15 cellular contexts compared by ENCODE assay signal in the genomic region with DNA sequence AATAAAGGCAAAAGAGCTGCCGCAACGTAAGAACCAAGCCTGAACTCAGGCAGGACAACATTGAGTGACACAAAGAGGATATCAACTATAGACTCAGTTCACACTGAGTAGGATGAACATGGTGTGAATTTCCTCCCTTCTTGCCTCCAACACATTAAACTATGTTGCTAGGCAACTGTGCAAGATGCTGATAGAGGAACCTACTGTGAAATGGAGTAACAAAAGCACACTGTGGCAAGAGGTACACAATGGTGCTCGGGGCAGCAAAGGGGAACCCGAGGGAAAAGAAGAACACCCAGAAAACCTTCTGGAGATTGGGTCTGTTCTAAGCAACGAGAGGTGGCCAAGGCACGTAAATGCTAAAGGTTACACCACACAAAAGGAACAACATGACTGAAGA. TPM values are rescaled to one million over a fixed set of nuclear protein-coding genes. Genes with fewer than 3 reads are reported as not detected.
DNase-seq lines count a peak whose midpoint lies in the region; TF ChIP-seq lines count a peak whose summit lies in the region.
"Had no signal": no experiment of that assay in that cellular context is flagged by ENCODE, and none has a peak within 500 bp of the region (broad histone marks: within the 10 kb centered on the region; RNA-seq: fewer than 3 reads in every experiment).

No MANE protein-coding gene starts in this region.

- H2AFZ ChIP-seq in trophoblast cell (ENCODE audit: insufficient read depth, low read length, poor library complexity) = no peak overlapping the region

- DNase-seq in NOMO-1 (lab: John Stamatoyannopoulos, UW; ENCODE audit: unreplicated experiment in 2 of 2) = peak; percentile 18 to 54
- DNase-seq in NOMO-1 treated with dmso at 0.1 percent for 144 hours (lab: John Stamatoyannopoulos, UW; ENCODE audit: unreplicated experiment) = no peak
- DNase-seq in Kasumi-1 (lab: John Stamatoyannopoulos, UW) = peak; percentile 38 to 44
- no peak for DNase-seq in ascending aorta (ENCODE audit: low spot score in 2 of 2)
- DNase-seq in trophoblast cell = no peak
- DNase-seq in stimulated activated naive CD4-positive, alpha-beta T cell (lab: John Stamatoyannopoulos, UW) = no peak
- no peak for DNase-seq in central memory CD4-positive, alpha-beta T cell
- DNase-seq in sigmoid colon = no peak
- DNase-seq: foreskin keratinocyte; kidney glomerular epithelial cell; NCI-H345; posterior cingulate gyrus; stimulated activated CD4-positive, alpha-beta T cell treated with anti-CD3 and anti-CD28 coated beads, Interleukin-4, amount 100 ng/mL, for 24 hours; thyroid gland had no signal

- H3K79me2 ChIP-seq in trophoblast cell (ENCODE audit: control insufficient read depth, insufficient read depth, low read length, poor library complexity) = peaks cover 2% of the 10 kb centered on the region

- no peak overlapping the region for H2BK12ac ChIP-seq in trophoblast cell (ENCODE audit: low read length)

- peaks cover 3% of the 10 kb centered on the region for H3K79me1 ChIP-seq in trophoblast cell (ENCODE audit: low read length)

- no peak overlapping the region for H2BK5ac ChIP-seq in trophoblast cell (ENCODE audit: low read depth, low read length, poor library complexity)

- TF ChIP-seq CTCF in ascending aorta (IDR thresholded peaks at IDR 0.05) = no peak
- TF ChIP-seq CTCF in sigmoid colon (IDR thresholded peaks at IDR 0.05) = no peak

- no CpG with 5 or more reads among the region's 6 CpGs for WGBS in trophoblast cell (ENCODE audit: extremely low coverage, insufficient coverage, insufficient read length)
- WGBS in sigmoid colon, 2 donors = 72 to 93% methylated on average over 6 of the region's 6 CpGs

- H3K23ac ChIP-seq in trophoblast cell (ENCODE audit: low read length) = peak overlapping the region; percentile 7

- H3K4me2 ChIP-seq in trophoblast cell (ENCODE audit: low read length) = no peak overlapping the region
- H3K4me2 ChIP-seq: A549 had no signal

- no peak overlapping the region for H4K91ac ChIP-seq in trophoblast cell (ENCODE audit: low read depth, low read length)

- no peak overlapping the region for H4K12ac ChIP-seq in trophoblast cell (ENCODE audit: low read depth, low read length)

- no peak for TF ChIP-seq POLR2A in sigmoid colon (IDR thresholded peaks at IDR 0.05)

- H3K4me3 ChIP-seq in ascending aorta (no peak overlapping the region), trophoblast cell (ENCODE audit: low read depth, low read length) (no peak overlapping the region), sigmoid colon (no peak overlapping the region)
- H3K4me3 ChIP-seq: A549, thyroid gland had no signal

- peak overlapping the region; percentile 0 for H3K4ac ChIP-seq in trophoblast cell (ENCODE audit: low read depth, low read length)

- H3K18ac ChIP-seq in trophoblast cell (ENCODE audit: low read length) = no peak overlapping the region

- TF ChIP-seq EP300 in sigmoid colon (IDR thresholded peaks at IDR 0.05) = no peak

- intact Hi-C loops in ascending aorta (cut with DNase I) = loop anchor here (5.0 kb wide), 1 partner anchor 36 kb away; the partner anchor contains the start of gene GRB2
- intact Hi-C loops in sigmoid colon (cut with DNase I) = loop anchor here (5.0 kb wide), 1 partner anchor 39 kb away; no protein-coding TSS in a partner anchor

- H4K8ac ChIP-seq in trophoblast cell (ENCODE audit: low read depth, low read length) = no peak overlapping the region

- H3K27ac ChIP-seq in ascending aorta = peak overlapping the region; percentile 59 to 82
- no peak overlapping the region for H3K27ac ChIP-seq in trophoblast cell (ENCODE audit: low read depth, low read length)
- peak overlapping the region in 2 of 4 donors; percentile 59 to 75 for H3K27ac ChIP-seq in sigmoid colon
- H3K27ac ChIP-seq: A549, foreskin keratinocyte, thyroid gland had no signal

- H3K9me3 ChIP-seq in ascending aorta (no peaks in the 10 kb centered on the region), trophoblast cell (ENCODE audit: insufficient read depth, low read depth, low read length) (no peaks in the 10 kb centered on the region), sigmoid colon (no peaks in the 10 kb centered on the region)
- H3K9me3 ChIP-seq: A549, thyroid gland had no signal

- H3K27me3 ChIP-seq in ascending aorta (no peaks in the 10 kb centered on the region), trophoblast cell (ENCODE audit: insufficient read depth, low read length) (no peaks in the 10 kb centered on the region), sigmoid colon (no peaks in the 10 kb centered on the region)
- H3K27me3 ChIP-seq: foreskin keratinocyte, thyroid gland had no signal

- H3K4me1 ChIP-seq in ascending aorta = peaks cover 3 to 32% of the 10 kb centered on the region in 2 donors
- H3K4me1 ChIP-seq in trophoblast cell (ENCODE audit: control insufficient read depth in 1 of 2, insufficient read depth in 2 of 2, low read length in 2 of 2) = peaks cover 2 to 5% of the 10 kb centered on the region in 2 experiments
- H3K4me1 ChIP-seq in sigmoid colon = peaks cover 0 to 53% (median 31%) of the 10 kb centered on the region in 4 donors

- H3K14ac ChIP-seq in trophoblast cell (ENCODE audit: low read length) = no peak overlapping the region

- no peak overlapping the region for H2AK5ac ChIP-seq in trophoblast cell (ENCODE audit: low read length)

- no peak overlapping the region for H2BK120ac ChIP-seq in trophoblast cell (ENCODE audit: insufficient read depth, low read length, poor library complexity)

- no peak overlapping the region for H3K9ac ChIP-seq in trophoblast cell (ENCODE audit: low read length)

- H3K36me3 ChIP-seq in ascending aorta = peaks cover 5 to 8% of the 10 kb centered on the region in 2 donors
- H3K36me3 ChIP-seq in trophoblast cell (ENCODE audit: control insufficient read depth in 1 of 2, insufficient read depth in 2 of 2, low read length in 2 of 2) = peaks cover 0 to 2% of the 10 kb centered on the region in 2 experiments
- H3K36me3 ChIP-seq in sigmoid colon = no peaks in the 10 kb centered on the region
- H3K36me3 ChIP-seq: thyroid gland had no signal

RNA-seq across cellular contexts. Expression of gene GRB2, which starts 34.1 kb away (rescaled TPM):
- total RNA-seq in ascending aorta = 65.7 TPM
- polyA plus RNA-seq in trophoblast cell (2013) = 120 and 126 TPM in 2 replicates
- 100 to 1,000 TPM in 1 of 4 donors, 10 to 100 TPM in 3; 75.3 to 103 (median 84.4) TPM for total RNA-seq in sigmoid colon
- 10 to 100 TPM; 56.5 to 94.4 (median 77.4) TPM for polyA plus RNA-seq in sigmoid colon

Comparison
In these comparisons a context has a peak if more than half of its experiments do, and no peak if none do; other contexts are left out.
1. DNase-seq: peak in NOMO-1 (2 of 2) and Kasumi-1 (2 of 2); none in NOMO-1 treated with dmso at 0.1 percent for 144 hours (single experiment), ascending aorta (0 of 2), trophoblast cell (0 of 2), stimulated activated naive CD4-positive, alpha-beta T cell (0 of 6), central memory CD4-positive, alpha-beta T cell (single experiment) and sigmoid colon (single experiment).